Comparison of ENCODE assay signal across 10 cellular contexts in the genomic region with DNA sequence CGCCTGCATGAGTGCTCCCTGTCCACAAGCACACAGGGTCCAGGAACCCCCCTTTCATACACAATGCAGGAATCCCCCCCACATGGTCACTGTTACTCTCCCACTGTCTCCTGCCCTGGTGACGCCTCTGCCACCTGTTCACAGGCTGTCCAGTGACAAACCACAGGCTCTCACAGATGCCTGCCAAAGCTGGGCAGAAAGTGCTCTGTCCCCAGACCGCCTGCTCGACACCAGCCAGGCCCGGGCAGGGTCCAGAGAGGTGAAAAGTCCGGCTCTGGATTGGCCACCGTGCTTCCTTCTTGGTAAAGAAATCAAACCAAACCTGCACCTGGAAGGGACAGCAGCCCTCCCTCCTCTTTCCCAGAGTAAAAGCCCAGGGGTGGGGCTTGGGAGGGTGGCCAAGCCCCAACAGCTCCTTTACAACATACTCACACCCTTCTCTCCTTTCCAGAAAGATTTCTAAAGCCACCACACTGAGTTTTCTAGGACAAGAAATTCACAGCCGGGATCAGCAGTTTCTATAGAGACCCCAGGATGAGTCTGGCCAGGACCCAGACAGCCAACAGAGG. TPM values are rescaled to one million over a fixed set of nuclear protein-coding genes. Genes with fewer than 3 reads are reported as not detected.
DNase-seq lines count a peak whose midpoint lies in the region; TF ChIP-seq lines count a peak whose summit lies in the region.
"Had no signal": no experiment of that assay in that cellular context is flagged by ENCODE, and none has a peak within 500 bp of the region (broad histone marks: within the 10 kb centered on the region; RNA-seq: fewer than 3 reads in every experiment).

No MANE protein-coding gene starts in this region.

- DNase-seq in GM13977 (ENCODE audit: low spot score) (peak; percentile 11), right atrium auricular region (ENCODE audit: low spot score) (no peak), sigmoid colon (peak; percentile 82), GOT3 (lab: John Stamatoyannopoulos, UW) (no peak), NCI-H524 treated with DMSO at 0.1 percent for 48 hours (lab: John Stamatoyannopoulos, UW) (no peak), Calu3 (no peak)
- no peak for DNase-seq in activated T-helper 2 cell treated with anti-CD3 and anti-CD28 coated beads, Interferon-gamma antibody, Interleukin-2, Interleukin-4, amounts not matched to agents 10 μg/mL and 5 μg/mL and 100 μg/mL, durations not matched to agents 14 hours and 24 hours and 36 hours (ENCODE audit: low spot score)
- DNase-seq in activated T-cell treated with anti-CD3 and anti-CD28 coated beads, Interleukin-2, amount 50 U/mL, for 48 hours: no peak
- DNase-seq: activated gamma-delta T cell treated with Interleukin-2 at 50 U/mL for 16 hours; stimulated activated naive B cell treated with anti-CD40 and anti-IgM and Interleukin-4, amounts not matched to agents 10 μg/mL and 1 μg/mL and 100 μg/mL, for 72 hours had no signal

- H3K27me3 ChIP-seq in right atrium auricular region: no peaks in the 10 kb centered on the region
- no peaks in the 10 kb centered on the region for H3K27me3 ChIP-seq in sigmoid colon

- BruUV-seq in Calu3 (replicated peaks; lab: Mats Ljungman, UMichigan): no TSS peak

- peaks cover 13% of the 10 kb centered on the region for H3K27me3 Mint-ChIP-seq in activated T-helper 2 cell treated with anti-CD3 and anti-CD28 coated beads, Interferon-gamma antibody, Interleukin-2, Interleukin-4, amounts not matched to agents 10 μg/mL and 5 μg/mL and 100 μg/mL, durations not matched to agents 14 hours and 24 hours and 36 hours (ENCODE audit: low read depth)
- H3K27me3 Mint-ChIP-seq in Calu3 (ENCODE audit: unreplicated experiment): no peaks in the 10 kb centered on the region

- no peaks in the 10 kb centered on the region for H3K36me3 Mint-ChIP-seq in activated T-helper 2 cell treated with anti-CD3 and anti-CD28 coated beads, Interferon-gamma antibody, Interleukin-2, Interleukin-4, amounts not matched to agents 10 μg/mL and 5 μg/mL and 100 μg/mL, durations not matched to agents 14 hours and 24 hours and 36 hours (ENCODE audit: low read depth)
- H3K36me3 Mint-ChIP-seq in Calu3 (ENCODE audit: insufficient read depth, unreplicated experiment): peaks cover 99% of the 10 kb centered on the region
- H3K36me3 Mint-ChIP-seq: stimulated activated naive B cell treated with anti-CD40 and anti-IgM and Interleukin-4, amounts not matched to agents 10 μg/mL and 1 μg/mL and 100 μg/mL, for 72 hours had no signal

- H3K27ac Mint-ChIP-seq in activated T-helper 2 cell treated with anti-CD3 and anti-CD28 coated beads, Interferon-gamma antibody, Interleukin-2, Interleukin-4, amounts not matched to agents 10 μg/mL and 5 μg/mL and 100 μg/mL, durations not matched to agents 14 hours and 24 hours and 36 hours: peak overlapping the region; percentile 1
- H3K27ac Mint-ChIP-seq in Calu3 (ENCODE audit: unreplicated experiment): no peak overlapping the region
- H3K27ac Mint-ChIP-seq: stimulated activated naive B cell treated with anti-CD40 and anti-IgM and Interleukin-4, amounts not matched to agents 10 μg/mL and 1 μg/mL and 100 μg/mL, for 72 hours had no signal

- intact Hi-C loops in activated T-helper 2 cell treated with anti-CD3 and anti-CD28 coated beads, Interferon-gamma antibody, Interleukin-2, Interleukin-4, amounts not matched to agents 10 μg/mL and 5 μg/mL and 100 μg/mL, durations not matched to agents 14 hours and 24 hours and 36 hours (cut with micrococcal nuclease): no loop called here
- intact Hi-C loops in sigmoid colon (cut with DNase I) (no loop called here), Calu3 (cut with micrococcal nuclease; ENCODE audit: unreplicated experiment) (no loop called here)

- peaks cover 20% of the 10 kb centered on the region for H3K4me1 Mint-ChIP-seq in activated T-helper 2 cell treated with anti-CD3 and anti-CD28 coated beads, Interferon-gamma antibody, Interleukin-2, Interleukin-4, amounts not matched to agents 10 μg/mL and 5 μg/mL and 100 μg/mL, durations not matched to agents 14 hours and 24 hours and 36 hours (ENCODE audit: low read depth)
- peaks cover 52% of the 10 kb centered on the region for H3K4me1 Mint-ChIP-seq in Calu3 (ENCODE audit: low read depth, unreplicated experiment)

- H3K36me3 ChIP-seq in right atrium auricular region: peaks cover 24% of the 10 kb centered on the region
- peaks cover 0 to 32% (median 9%) of the 10 kb centered on the region in 4 donors for H3K36me3 ChIP-seq in sigmoid colon

- TF ChIP-seq EP300 in sigmoid colon (IDR thresholded peaks at IDR 0.05): no peak

- H3K9me3 ChIP-seq in right atrium auricular region: no peaks in the 10 kb centered on the region
- H3K9me3 ChIP-seq in sigmoid colon: no peaks in the 10 kb centered on the region

- no peak for TF ChIP-seq CTCF in GM13977 (IDR thresholded peaks at IDR 0.05; ENCODE audit: extremely low read depth, insufficient read depth, missing control alignments)
- TF ChIP-seq CTCF in right atrium auricular region (IDR thresholded peaks at IDR 0.05): no peak
- no peak for TF ChIP-seq CTCF in sigmoid colon (IDR thresholded peaks at IDR 0.05)
- no peak for TF ChIP-seq CTCF in Calu3 (IDR thresholded peaks at IDR 0.05; ENCODE audit: unreplicated experiment)

- H3K4me3 ChIP-seq in right atrium auricular region: no peak overlapping the region
- H3K4me3 ChIP-seq in sigmoid colon: no peak overlapping the region

- no peaks in the 10 kb centered on the region for H3K9me3 Mint-ChIP-seq in activated T-helper 2 cell treated with anti-CD3 and anti-CD28 coated beads, Interferon-gamma antibody, Interleukin-2, Interleukin-4, amounts not matched to agents 10 μg/mL and 5 μg/mL and 100 μg/mL, durations not matched to agents 14 hours and 24 hours and 36 hours
- no peaks in the 10 kb centered on the region for H3K9me3 Mint-ChIP-seq in Calu3 (ENCODE audit: low read depth, unreplicated experiment)
- H3K9me3 Mint-ChIP-seq: stimulated activated naive B cell treated with anti-CD40 and anti-IgM and Interleukin-4, amounts not matched to agents 10 μg/mL and 1 μg/mL and 100 μg/mL, for 72 hours had no signal

- no peak for TF ChIP-seq POLR2A in sigmoid colon (IDR thresholded peaks at IDR 0.05)

- CTCF ChIA-PET in Calu3 (lab: Charles Lee): interaction anchor here (0.6 kb wide), 1 partner anchor 625 kb away, joined by 3 read pairs; no protein-coding TSS in a partner anchor

- H3K27ac ChIP-seq in right atrium auricular region: peak overlapping the region; percentile 71 to 83
- H3K27ac ChIP-seq in sigmoid colon: peak overlapping the region; percentile 80 to 88 (median 85)

- peaks cover 0 to 55% of the 10 kb centered on the region in 2 donors for H3K4me1 ChIP-seq in right atrium auricular region
- H3K4me1 ChIP-seq in sigmoid colon: peaks cover 0 to 56% (median 38%) of the 10 kb centered on the region in 4 donors

- H3K4me3 Mint-ChIP-seq in activated T-helper 2 cell treated with anti-CD3 and anti-CD28 coated beads, Interferon-gamma antibody, Interleukin-2, Interleukin-4, amounts not matched to agents 10 μg/mL and 5 μg/mL and 100 μg/mL, durations not matched to agents 14 hours and 24 hours and 36 hours (ENCODE audit: low read depth): no peak overlapping the region
- H3K4me3 Mint-ChIP-seq in Calu3 (ENCODE audit: low read depth, unreplicated experiment): no peak overlapping the region
- H3K4me3 Mint-ChIP-seq: stimulated activated naive B cell treated with anti-CD40 and anti-IgM and Interleukin-4, amounts not matched to agents 10 μg/mL and 1 μg/mL and 100 μg/mL, for 72 hours had no signal

- in situ Hi-C loops in GM13977 (cut with MboI; ENCODE audit: low pct_unique_long_range_greater_than_20kb, low sequenced_read_pairs, unreplicated experiment): no loop called here

- 8 to 54% methylated on average over 8 of the region's 8 CpGs for WGBS in sigmoid colon, 2 donors

RNA-seq across cellular contexts. Expression of gene PCGF2, which starts 6.2 kb away (rescaled TPM):
- total RNA-seq in activated T-helper 2 cell treated with anti-CD3 and anti-CD28 coated beads, Interferon-gamma antibody, Interleukin-2, Interleukin-4, amounts not matched to agents 10 μg/mL and 5 μg/mL and 100 μg/mL, durations not matched to agents 14 hours and 24 hours and 36 hours: 5.8 and 7.4 TPM in 2 replicates
- total RNA-seq in right atrium auricular region (10 to 100 TPM in 1 of 2 donors, 1 to 10 TPM in 1; 5.9 to 12.1 TPM), sigmoid colon (1 to 10 TPM; 4.3 to 8.9 (median 5.6) TPM), Calu3 (2022) (196 and 205 TPM in 2 replicates)
- 10 to 100 TPM; 19.6 to 32.6 (median 22.8) TPM for polyA plus RNA-seq in sigmoid colon

RNA-seq across cellular contexts. Expression of gene PSMB3, which starts 10.6 kb away (rescaled TPM):
- 337 and 342 TPM in 2 replicates for total RNA-seq in activated T-helper 2 cell treated with anti-CD3 and anti-CD28 coated beads, Interferon-gamma antibody, Interleukin-2, Interleukin-4, amounts not matched to agents 10 μg/mL and 5 μg/mL and 100 μg/mL, durations not matched to agents 14 hours and 24 hours and 36 hours
- total RNA-seq in right atrium auricular region: 100 to 1,000 TPM; 185 to 200 TPM
- total RNA-seq in sigmoid colon: 100 to 1,000 TPM; 135 to 198 (median 153) TPM
- 100 to 1,000 TPM; 246 to 280 (median 258) TPM for polyA plus RNA-seq in sigmoid colon
- 893 and 935 TPM in 2 replicates for total RNA-seq in Calu3 (2022)

RNA-seq across cellular contexts. Expression of gene CISD3, which starts 11.8 kb away (rescaled TPM):
- 32.2 and 37.0 TPM in 2 replicates for total RNA-seq in activated T-helper 2 cell treated with anti-CD3 and anti-CD28 coated beads, Interferon-gamma antibody, Interleukin-2, Interleukin-4, amounts not matched to agents 10 μg/mL and 5 μg/mL and 100 μg/mL, durations not matched to agents 14 hours and 24 hours and 36 hours
- total RNA-seq in right atrium auricular region (10 to 100 TPM; 17.2 to 20.0 TPM), sigmoid colon (10 to 100 TPM in 3 of 4 donors, 1 to 10 TPM in 1; 9.2 to 19.3 (median 14.6) TPM), Calu3 (2022) (101 and 109 TPM in 2 replicates)
- polyA plus RNA-seq in sigmoid colon: 100 to 1,000 TPM; 104 to 115 (median 108) TPM

RNA-seq across cellular contexts. Expression of gene MLLT6, which starts 36.9 kb away (rescaled TPM):
- total RNA-seq in activated T-helper 2 cell treated with anti-CD3 and anti-CD28 coated beads, Interferon-gamma antibody, Interleukin-2, Interleukin-4, amounts not matched to agents 10 μg/mL and 5 μg/mL and 100 μg/mL, durations not matched to agents 14 hours and 24 hours and 36 hours: 211 and 213 TPM in 2 replicates
- total RNA-seq in right atrium auricular region: 10 to 100 TPM; 38.6 to 71.6 TPM
- 10 to 100 TPM; 48.9 to 90.3 (median 69.9) TPM for total RNA-seq in sigmoid colon
- polyA plus RNA-seq in sigmoid colon: 10 to 100 TPM; 15.3 to 86.5 (median 16.2) TPM
- total RNA-seq in Calu3 (2022): 463 and 498 TPM in 2 replicates

RNA-seq across cellular contexts. Expression of gene PIP4K2B, which starts 57.4 kb away (rescaled TPM):
- total RNA-seq in activated T-helper 2 cell treated with anti-CD3 and anti-CD28 coated beads, Interferon-gamma antibody, Interleukin-2, Interleukin-4, amounts not matched to agents 10 μg/mL and 5 μg/mL and 100 μg/mL, durations not matched to agents 14 hours and 24 hours and 36 hours: 35.3 and 45.3 TPM in 2 replicates
- total RNA-seq in right atrium auricular region: 10 to 100 TPM; 45.9 to 47.7 TPM
- total RNA-seq in sigmoid colon: 10 to 100 TPM; 44.1 to 50.1 (median 44.6) TPM
- 10 to 100 TPM in 1 of 3 donors, 1 to 10 TPM in 2; 5.1 to 21.6 (median 6.6) TPM for polyA plus RNA-seq in sigmoid colon
- 101 and 120 TPM in 2 replicates for total RNA-seq in Calu3 (2022)

Comparison
In these comparisons a context has a peak if more than half of its experiments do, and no peak if none do; other contexts are left out.
1. DNase-seq: peak in GM13977 (single experiment) and sigmoid colon (single experiment); none in activated T-helper 2 cell treated with anti-CD3 and anti-CD28 coated beads, Interferon-gamma antibody, Interleukin-2, Interleukin-4, amounts not matched to agents 10 μg/mL and 5 μg/mL and 100 μg/mL, durations not matched to agents 14 hours and 24 hours and 36 hours (single experiment), right atrium auricular region (single experiment), GOT3 (single experiment), NCI-H524 treated with DMSO at 0.1 percent for 48 hours (single experiment), Calu3 (single experiment) and activated T-cell treated with anti-CD3 and anti-CD28 coated beads, Interleukin-2, amount 50 U/mL, for 48 hours (0 of 2).
2. RNA of gene PCGF2, which starts 6.2 kb away (total RNA-seq): 196 to 205 TPM in Calu3; 5.9 to 12.1 TPM in right atrium auricular region, 4.3 to 8.9 TPM in sigmoid colon and 5.8 to 7.4 TPM in activated T-helper 2 cell treated with anti-CD3 and anti-CD28 coated beads, Interferon-gamma antibody, Interleukin-2, Interleukin-4, amounts not matched to agents 10 μg/mL and 5 μg/mL and 100 μg/mL, durations not matched to agents 14 hours and 24 hours and 36 hours; every median in the first group is over 10 times any median in the second.